1 cellular context compared by ENCODE assay signal in the genomic region with DNA sequence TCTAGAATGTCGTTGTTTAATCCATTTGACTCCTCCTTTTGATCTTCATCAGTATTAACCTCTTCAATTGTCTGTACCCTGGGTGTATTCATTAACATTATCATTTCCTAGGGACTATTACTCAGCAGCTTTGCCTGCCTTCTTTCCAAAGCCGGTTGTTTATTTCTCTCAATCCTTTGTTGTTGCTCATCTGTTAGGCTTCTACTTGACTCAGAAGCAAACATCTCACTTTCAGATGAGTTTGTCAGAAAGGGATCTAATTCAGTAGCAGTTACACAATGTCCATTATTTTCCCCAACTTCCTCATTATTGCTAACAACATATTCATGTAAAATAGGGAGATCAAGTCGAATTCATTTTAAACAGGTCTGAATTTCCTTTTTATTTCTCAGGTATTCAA.
TF ChIP-seq lines count a peak whose summit lies in the region.

No MANE protein-coding gene starts in this region.

TF ChIP-seq in HepG2, 621 proteins besides CTCF, POLR2A, EP300 and RAD21 (continued from another document):
- TF ChIP-seq, protein P1, sequence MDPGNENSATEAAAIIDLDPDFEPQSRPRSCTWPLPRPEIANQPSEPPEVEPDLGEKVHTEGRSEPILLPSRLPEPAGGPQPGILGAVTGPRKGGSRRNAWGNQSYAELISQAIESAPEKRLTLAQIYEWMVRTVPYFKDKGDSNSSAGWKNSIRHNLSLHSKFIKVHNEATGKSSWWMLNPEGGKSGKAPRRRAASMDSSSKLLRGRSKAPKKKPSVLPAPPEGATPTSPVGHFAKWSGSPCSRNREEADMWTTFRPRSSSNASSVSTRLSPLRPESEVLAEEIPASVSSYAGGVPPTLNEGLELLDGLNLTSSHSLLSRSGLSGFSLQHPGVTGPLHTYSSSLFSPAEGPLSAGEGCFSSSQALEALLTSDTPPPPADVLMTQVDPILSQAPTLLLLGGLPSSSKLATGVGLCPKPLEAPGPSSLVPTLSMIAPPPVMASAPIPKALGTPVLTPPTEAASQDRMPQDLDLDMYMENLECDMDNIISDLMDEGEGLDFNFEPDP (CRISPR knock-in tag; conservative IDR thresholded peaks at IDR 0.05), result no peak
- TF ChIP-seq ZNF550 (CRISPR knock-in tag; IDR thresholded peaks at IDR 0.05; ENCODE audit: borderline replicate concordance), result no peak
- TF ChIP-seq ZNF557 (CRISPR knock-in tag; IDR thresholded peaks at IDR 0.05), result no peak
- TF ChIP-seq ZNF143 (CRISPR knock-in tag; IDR thresholded peaks at IDR 0.05), result no peak
- TF ChIP-seq, protein P2, sequence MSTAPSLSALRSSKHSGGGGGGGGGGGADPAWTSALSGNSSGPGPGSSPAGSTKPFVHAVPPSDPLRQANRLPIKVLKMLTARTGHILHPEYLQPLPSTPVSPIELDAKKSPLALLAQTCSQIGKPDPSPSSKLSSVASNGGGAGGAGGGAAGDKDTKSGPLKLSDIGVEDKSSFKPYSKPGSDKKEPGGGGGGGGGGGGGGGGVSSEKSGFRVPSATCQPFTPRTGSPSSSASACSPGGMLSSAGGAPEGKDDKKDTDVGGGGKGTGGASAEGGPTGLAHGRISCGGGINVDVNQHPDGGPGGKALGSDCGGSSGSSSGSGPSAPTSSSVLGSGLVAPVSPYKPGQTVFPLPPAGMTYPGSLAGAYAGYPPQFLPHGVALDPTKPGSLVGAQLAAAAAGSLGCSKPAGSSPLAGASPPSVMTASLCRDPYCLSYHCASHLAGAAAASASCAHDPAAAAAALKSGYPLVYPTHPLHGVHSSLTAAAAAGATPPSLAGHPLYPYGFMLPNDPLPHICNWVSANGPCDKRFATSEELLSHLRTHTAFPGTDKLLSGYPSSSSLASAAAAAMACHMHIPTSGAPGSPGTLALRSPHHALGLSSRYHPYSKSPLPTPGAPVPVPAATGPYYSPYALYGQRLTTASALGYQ (CRISPR knock-in tag; IDR thresholded peaks at IDR 0.05), result no peak
- no peak for TF ChIP-seq BHLHE40 (IDR thresholded peaks at IDR 0.05; ENCODE audit: low read length)
- TF ChIP-seq SUZ12 (IDR thresholded peaks at IDR 0.05; ENCODE audit: low read depth, low read length), result no peak
- TF ChIP-seq PLRG1 (conservative IDR thresholded peaks at IDR 0.05), result no peak
- no peak for TF ChIP-seq KAT8 (CRISPR knock-in tag; IDR thresholded peaks at IDR 0.05)
- TF ChIP-seq, protein P3, sequence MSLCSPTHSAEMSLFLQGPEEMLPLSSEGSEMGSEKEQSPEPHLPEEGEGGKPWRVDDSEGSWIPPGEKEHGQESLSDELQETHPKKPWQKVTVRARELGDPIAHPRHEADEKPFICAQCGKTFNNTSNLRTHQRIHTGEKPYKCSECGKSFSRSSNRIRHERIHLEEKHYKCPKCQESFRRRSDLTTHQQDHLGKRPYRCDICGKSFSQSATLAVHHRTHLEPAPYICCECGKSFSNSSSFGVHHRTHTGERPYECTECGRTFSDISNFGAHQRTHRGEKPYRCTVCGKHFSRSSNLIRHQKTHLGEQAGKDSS (CRISPR knock-in tag; IDR thresholded peaks at IDR 0.05; ENCODE audit: borderline replicate concordance, low read depth), result no peak
- TF ChIP-seq, protein P4, sequence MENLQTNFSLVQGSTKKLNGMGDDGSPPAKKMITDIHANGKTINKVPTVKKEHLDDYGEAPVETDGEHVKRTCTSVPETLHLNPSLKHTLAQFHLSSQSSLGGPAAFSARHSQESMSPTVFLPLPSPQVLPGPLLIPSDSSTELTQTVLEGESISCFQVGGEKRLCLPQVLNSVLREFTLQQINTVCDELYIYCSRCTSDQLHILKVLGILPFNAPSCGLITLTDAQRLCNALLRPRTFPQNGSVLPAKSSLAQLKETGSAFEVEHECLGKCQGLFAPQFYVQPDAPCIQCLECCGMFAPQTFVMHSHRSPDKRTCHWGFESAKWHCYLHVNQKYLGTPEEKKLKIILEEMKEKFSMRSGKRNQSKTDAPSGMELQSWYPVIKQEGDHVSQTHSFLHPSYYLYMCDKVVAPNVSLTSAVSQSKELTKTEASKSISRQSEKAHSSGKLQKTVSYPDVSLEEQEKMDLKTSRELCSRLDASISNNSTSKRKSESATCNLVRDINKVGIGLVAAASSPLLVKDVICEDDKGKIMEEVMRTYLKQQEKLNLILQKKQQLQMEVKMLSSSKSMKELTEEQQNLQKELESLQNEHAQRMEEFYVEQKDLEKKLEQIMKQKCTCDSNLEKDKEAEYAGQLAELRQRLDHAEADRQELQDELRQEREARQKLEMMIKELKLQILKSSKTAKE (CRISPR knock-in tag; IDR thresholded peaks at IDR 0.05; ENCODE audit: borderline replicate concordance), result no peak
- no peak for TF ChIP-seq SIX4 (CRISPR knock-in tag; IDR thresholded peaks at IDR 0.05)
- TF ChIP-seq EZH2 (conservative IDR thresholded peaks at IDR 0.05; ENCODE audit: low read depth, low read length), result no peak
